1 cellular context compared by ENCODE assay signal in genomic region chr2:101332885-101333766, GRCh38.
A peak's percentile ranks its signal among the peaks of the same experiment; 100 is the strongest.
TF ChIP-seq lines count a peak whose summit lies in the region.

No MANE protein-coding gene starts in this region.

TF ChIP-seq in HepG2, 621 proteins besides CTCF, POLR2A, EP300 and RAD21 (continued from another document):
- TF ChIP-seq ZNF142 (CRISPR knock-in tag; IDR thresholded peaks at IDR 0.05) = no peak
- TF ChIP-seq TFDP1 (CRISPR knock-in tag; IDR thresholded peaks at IDR 0.05; ENCODE audit: borderline replicate concordance) = no peak
- TF ChIP-seq NR2F1 (CRISPR knock-in tag; IDR thresholded peaks at IDR 0.05) = peak; percentile 42 to 65; a peak in 3 of 4 replicates
- TF ChIP-seq HCFC1 (IDR thresholded peaks at IDR 0.05; ENCODE audit: low read depth, low read length) = no peak
- peak; percentile 68; the same call in 1 of the 2 replicates for TF ChIP-seq ZFP1 (CRISPR knock-in tag; IDR thresholded peaks at IDR 0.05)
- TF ChIP-seq ZNF143 (CRISPR knock-in tag; IDR thresholded peaks at IDR 0.05) = no peak
- TF ChIP-seq IRX3 (CRISPR knock-in tag; IDR thresholded peaks at IDR 0.05; ENCODE audit: borderline replicate concordance, low read depth) = no peak
- TF ChIP-seq TCF7 (IDR thresholded peaks at IDR 0.05; ENCODE audit: low read depth) = peak; percentile 98
- no peak for TF ChIP-seq RAD51 (IDR thresholded peaks at IDR 0.05; ENCODE audit: borderline replicate concordance)
- TF ChIP-seq ZBTB25 (CRISPR knock-in tag; IDR thresholded peaks at IDR 0.05) = peak; percentile 42; the same call in 1 of the 2 replicates
- peak in 1 of 2 experiments; percentile 81; a peak in 2 of 4 replicates for TF ChIP-seq ATF4 (CRISPR knock-in tag; IDR thresholded peaks at IDR 0.05)
- no peak for TF ChIP-seq ZNF556 (CRISPR knock-in tag; IDR thresholded peaks at IDR 0.05; ENCODE audit: borderline replicate concordance)
- TF ChIP-seq RBAK (CRISPR knock-in tag; IDR thresholded peaks at IDR 0.05) = no peak
- TF ChIP-seq RBM22 (optimal IDR thresholded peaks at IDR 0.05; ENCODE audit: low read length) = no peak
- no peak for TF ChIP-seq ZNF354B (CRISPR knock-in tag; IDR thresholded peaks at IDR 0.05)
- TF ChIP-seq ZNF496 (CRISPR knock-in tag; IDR thresholded peaks at IDR 0.05; ENCODE audit: insufficient replicate concordance) = no peak
- TF ChIP-seq SALL2 (CRISPR knock-in tag; IDR thresholded peaks at IDR 0.05) = no peak
- TF ChIP-seq, protein P1, sequence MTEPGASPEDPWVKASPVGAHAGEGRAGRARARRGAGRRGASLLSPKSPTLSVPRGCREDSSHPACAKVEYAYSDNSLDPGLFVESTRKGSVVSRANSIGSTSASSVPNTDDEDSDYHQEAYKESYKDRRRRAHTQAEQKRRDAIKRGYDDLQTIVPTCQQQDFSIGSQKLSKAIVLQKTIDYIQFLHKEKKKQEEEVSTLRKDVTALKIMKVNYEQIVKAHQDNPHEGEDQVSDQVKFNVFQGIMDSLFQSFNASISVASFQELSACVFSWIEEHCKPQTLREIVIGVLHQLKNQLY (CRISPR knock-in tag; IDR thresholded peaks at IDR 0.05) = peak; percentile 35; the same call in 1 of the 2 replicates
- TF ChIP-seq ARNTL (CRISPR knock-in tag; IDR thresholded peaks at IDR 0.05) = no peak
- peak; percentile 70 for TF ChIP-seq ELF3 (CRISPR knock-in tag; IDR thresholded peaks at IDR 0.05)
- TF ChIP-seq NRL (CRISPR knock-in tag; IDR thresholded peaks at IDR 0.05; ENCODE audit: borderline replicate concordance) = no peak
- TF ChIP-seq PTBP1 (IDR thresholded peaks at IDR 0.05; ENCODE audit: low read depth, low read length, poor library complexity, severe bottlenecking) = no peak
- TF ChIP-seq, protein P2, sequence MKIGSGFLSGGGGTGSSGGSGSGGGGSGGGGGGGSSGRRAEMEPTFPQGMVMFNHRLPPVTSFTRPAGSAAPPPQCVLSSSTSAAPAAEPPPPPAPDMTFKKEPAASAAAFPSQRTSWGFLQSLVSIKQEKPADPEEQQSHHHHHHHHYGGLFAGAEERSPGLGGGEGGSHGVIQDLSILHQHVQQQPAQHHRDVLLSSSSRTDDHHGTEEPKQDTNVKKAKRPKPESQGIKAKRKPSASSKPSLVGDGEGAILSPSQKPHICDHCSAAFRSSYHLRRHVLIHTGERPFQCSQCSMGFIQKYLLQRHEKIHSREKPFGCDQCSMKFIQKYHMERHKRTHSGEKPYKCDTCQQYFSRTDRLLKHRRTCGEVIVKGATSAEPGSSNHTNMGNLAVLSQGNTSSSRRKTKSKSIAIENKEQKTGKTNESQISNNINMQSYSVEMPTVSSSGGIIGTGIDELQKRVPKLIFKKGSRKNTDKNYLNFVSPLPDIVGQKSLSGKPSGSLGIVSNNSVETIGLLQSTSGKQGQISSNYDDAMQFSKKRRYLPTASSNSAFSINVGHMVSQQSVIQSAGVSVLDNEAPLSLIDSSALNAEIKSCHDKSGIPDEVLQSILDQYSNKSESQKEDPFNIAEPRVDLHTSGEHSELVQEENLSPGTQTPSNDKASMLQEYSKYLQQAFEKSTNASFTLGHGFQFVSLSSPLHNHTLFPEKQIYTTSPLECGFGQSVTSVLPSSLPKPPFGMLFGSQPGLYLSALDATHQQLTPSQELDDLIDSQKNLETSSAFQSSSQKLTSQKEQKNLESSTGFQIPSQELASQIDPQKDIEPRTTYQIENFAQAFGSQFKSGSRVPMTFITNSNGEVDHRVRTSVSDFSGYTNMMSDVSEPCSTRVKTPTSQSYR (CRISPR knock-in tag; IDR thresholded peaks at IDR 0.05; ENCODE audit: borderline replicate concordance) = no peak
- TF ChIP-seq RARA (CRISPR knock-in tag; IDR thresholded peaks at IDR 0.05) = peak; percentile 85
- peak; percentile 21; the same call in 1 of the 2 replicates for TF ChIP-seq ZNF644 (CRISPR knock-in tag; IDR thresholded peaks at IDR 0.05; ENCODE audit: low read depth)
